12 cellular contexts compared by ENCODE assay signal in genomic region chr21:34553199-34553952, GRCh38. TPM values are rescaled to one million over a fixed set of nuclear protein-coding genes. Genes with fewer than 3 reads are reported as not detected.
DNase-seq lines count a peak whose midpoint lies in the region; ATAC-seq and TF ChIP-seq lines count a peak whose summit lies in the region.
"Had no signal": no experiment of that assay in that cellular context is flagged by ENCODE, and none has a peak within 500 bp of the region (broad histone marks: within the 10 kb centered on the region; RNA-seq: fewer than 3 reads in every experiment).

No MANE protein-coding gene starts in this region.

- H3K4me1 ChIP-seq in adipocyte (ENCODE audit: control insufficient read depth, insufficient read depth, low read length) (peaks cover 30% of the 10 kb centered on the region), transverse colon (peaks cover 0 to 31% (median 19%) of the 10 kb centered on the region in 4 donors)

- H3K27me3 ChIP-seq in adipocyte (replicated peaks; ENCODE audit: control insufficient read depth, insufficient read depth, low read length) = no peaks in the 10 kb centered on the region
- H3K27me3 ChIP-seq in transverse colon = no peaks in the 10 kb centered on the region

- CTCF ChIA-PET in activated CD8-positive, alpha-beta T cell treated with anti-CD3 and anti-CD28 coated beads for 36 hours (lab: Charles Lee) = interaction anchor here (0.7 to 1.0 kb wide), 3 partner anchors 9 to 28 kb away, joined by 3 read pairs; no protein-coding TSS in a partner anchor
- CTCF ChIA-PET in activated CD8-positive, alpha-beta T cell treated with anti-CD3 and anti-CD28 coated beads, Interleukin-2, amount 10 ng/mL, durations not matched to agents 7 days and 5 days (lab: Charles Lee) = interaction anchor here (1.0 to 1.5 kb wide), 2 partner anchors 10 to 50 kb away, joined by 3 to 4 read pairs; no protein-coding TSS in a partner anchor

- H3K4me3 ChIP-seq in adipocyte (ENCODE audit: low read length) (peak overlapping the region; percentile 73), transverse colon (peak overlapping the region in 2 of 4 donors; percentile 10 to 28)
- H3K4me3 ChIP-seq: left ventricle myocardium inferior had no signal

- WGBS in transverse colon (ENCODE audit: low coverage in 1 of 2), 2 donors = 47 to 55% methylated on average over 7 to 8 of the region's 8 CpGs

- no peaks in the 10 kb centered on the region for H3K36me3 ChIP-seq in adipocyte (ENCODE audit: control insufficient read depth, insufficient read depth, low read length, severe bottlenecking)
- H3K36me3 ChIP-seq in transverse colon = no peaks in the 10 kb centered on the region
- H3K36me3 ChIP-seq: left ventricle myocardium inferior had no signal

- H3K36me3 Mint-ChIP-seq in activated CD8-positive, alpha-beta T cell treated with anti-CD3 and anti-CD28 coated beads for 36 hours (ENCODE audit: low read depth) = peaks cover 4% of the 10 kb centered on the region
- H3K36me3 Mint-ChIP-seq in activated CD8-positive, alpha-beta T cell treated with anti-CD3 and anti-CD28 coated beads, Interleukin-2, amount 10 ng/mL, durations not matched to agents 7 days and 5 days (ENCODE audit: low read depth) = peaks cover 4% of the 10 kb centered on the region

- H3K4me3 Mint-ChIP-seq in activated CD8-positive, alpha-beta T cell treated with anti-CD3 and anti-CD28 coated beads for 36 hours = no peak overlapping the region
- no peak overlapping the region for H3K4me3 Mint-ChIP-seq in activated CD8-positive, alpha-beta T cell treated with anti-CD3 and anti-CD28 coated beads, Interleukin-2, amount 10 ng/mL, durations not matched to agents 7 days and 5 days
- H3K4me3 Mint-ChIP-seq: B cell had no signal

- H3K27ac Mint-ChIP-seq in activated CD8-positive, alpha-beta T cell treated with anti-CD3 and anti-CD28 coated beads for 36 hours = peak overlapping the region; percentile 48
- H3K27ac Mint-ChIP-seq in activated CD8-positive, alpha-beta T cell treated with anti-CD3 and anti-CD28 coated beads, Interleukin-2, amount 10 ng/mL, durations not matched to agents 7 days and 5 days = no peak overlapping the region
- H3K27ac Mint-ChIP-seq: B cell had no signal

- no peak for TF ChIP-seq POLR2A in transverse colon (IDR thresholded peaks at IDR 0.05)

- DNase-seq in activated CD8-positive, alpha-beta T cell treated with anti-CD3 and anti-CD28 coated beads for 36 hours = no peak
- DNase-seq in activated CD8-positive, alpha-beta T cell treated with anti-CD3 and anti-CD28 coated beads, Interleukin-2, amount 10 ng/mL, durations not matched to agents 7 days and 5 days = no peak
- DNase-seq in adipocyte (ENCODE audit: low read depth) (peak; percentile 77), glomerular endothelial cell (ENCODE audit: extremely low read depth, low read depth, low spot score) (peak; percentile 82), transverse colon (no peak), ecto neural progenitor cell (ENCODE audit: low spot score) (no peak)
- DNase-seq: cortex of kidney, left ventricle myocardium inferior, small intestine had no signal

- intact Hi-C loops in activated CD8-positive, alpha-beta T cell treated with anti-CD3 and anti-CD28 coated beads for 36 hours (cut with micrococcal nuclease) = no loop called here
- intact Hi-C loops in transverse colon (cut with DNase I; ENCODE audit: low total_unique reads) = no loop called here

- in situ Hi-C loops in transverse colon (cut with MboI; ENCODE audit: low pct_ligation_motif_present in 1 of 4, low pct_unique_long_range_greater_than_20kb in 1 of 4, low sequenced_read_pairs in 3 of 4) = no loop called here

- peaks cover 12% of the 10 kb centered on the region for H3K4me1 Mint-ChIP-seq in activated CD8-positive, alpha-beta T cell treated with anti-CD3 and anti-CD28 coated beads for 36 hours (ENCODE audit: low read depth)
- no peaks in the 10 kb centered on the region for H3K4me1 Mint-ChIP-seq in activated CD8-positive, alpha-beta T cell treated with anti-CD3 and anti-CD28 coated beads, Interleukin-2, amount 10 ng/mL, durations not matched to agents 7 days and 5 days (ENCODE audit: low read depth)
- H3K4me1 Mint-ChIP-seq: B cell had no signal

- H3K9me3 Mint-ChIP-seq in activated CD8-positive, alpha-beta T cell treated with anti-CD3 and anti-CD28 coated beads for 36 hours = peaks cover 7% of the 10 kb centered on the region
- peaks cover 7% of the 10 kb centered on the region for H3K9me3 Mint-ChIP-seq in activated CD8-positive, alpha-beta T cell treated with anti-CD3 and anti-CD28 coated beads, Interleukin-2, amount 10 ng/mL, durations not matched to agents 7 days and 5 days (ENCODE audit: insufficient read depth)

- TF ChIP-seq EP300 in transverse colon (IDR thresholded peaks at IDR 0.05; ENCODE audit: low read depth) = no peak

- no peaks in the 10 kb centered on the region for H3K9me3 ChIP-seq in adipocyte (ENCODE audit: control insufficient read depth, low read length)
- H3K9me3 ChIP-seq in transverse colon = no peaks in the 10 kb centered on the region

- ATAC-seq in activated CD8-positive, alpha-beta T cell treated with anti-CD3 and anti-CD28 coated beads for 36 hours = no peak
- no peak for ATAC-seq in activated CD8-positive, alpha-beta T cell treated with anti-CD3 and anti-CD28 coated beads, Interleukin-2, amount 10 ng/mL, durations not matched to agents 7 days and 5 days
- ATAC-seq in GM19023 (IDR thresholded peaks at IDR 0.05; ENCODE audit: unreplicated experiment) (no peak), HG02852 (IDR thresholded peaks at IDR 0.05; ENCODE audit: unreplicated experiment) (no peak)

- peak overlapping the region; percentile 80 for H3K9ac ChIP-seq in adipocyte (ENCODE audit: low read length)

- no peaks in the 10 kb centered on the region for H3K27me3 Mint-ChIP-seq in activated CD8-positive, alpha-beta T cell treated with anti-CD3 and anti-CD28 coated beads for 36 hours
- H3K27me3 Mint-ChIP-seq in activated CD8-positive, alpha-beta T cell treated with anti-CD3 and anti-CD28 coated beads, Interleukin-2, amount 10 ng/mL, durations not matched to agents 7 days and 5 days (ENCODE audit: low read depth) = no peaks in the 10 kb centered on the region
- H3K27me3 Mint-ChIP-seq: B cell had no signal

- no peak for TF ChIP-seq CTCF in activated CD8-positive, alpha-beta T cell treated with anti-CD3 and anti-CD28 coated beads for 36 hours (IDR thresholded peaks at IDR 0.05)
- no peak for TF ChIP-seq CTCF in transverse colon (IDR thresholded peaks at IDR 0.05)

- POLR2A ChIA-PET in activated CD8-positive, alpha-beta T cell treated with anti-CD3 and anti-CD28 coated beads for 36 hours (lab: Charles Lee) = no interaction called here
- POLR2A ChIA-PET in activated CD8-positive, alpha-beta T cell treated with anti-CD3 and anti-CD28 coated beads, Interleukin-2, amount 10 ng/mL, durations not matched to agents 7 days and 5 days (lab: Charles Lee) = interaction anchor here (0.6 kb wide), 1 partner anchor 28 kb away, joined by 4 read pairs; no protein-coding TSS in a partner anchor

- peak overlapping the region; percentile 76 to 85 (median 80) for H3K27ac ChIP-seq in transverse colon
- H3K27ac ChIP-seq: left ventricle myocardium inferior had no signal

RNA-seq across cellular contexts. Expression of gene KCNE1, which starts 41.4 kb away (rescaled TPM):
- not detected for total RNA-seq in activated CD8-positive, alpha-beta T cell treated with anti-CD3 and anti-CD28 coated beads for 36 hours
- total RNA-seq in activated CD8-positive, alpha-beta T cell treated with anti-CD3 and anti-CD28 coated beads, Interleukin-2, amount 10 ng/mL, durations not matched to agents 7 days and 5 days = under 1 TPM; 0.18 to 0.26 TPM
- total RNA-seq in glomerular endothelial cell (0.10 and 0.29 TPM in 2 replicates), transverse colon (1 to 10 TPM in 3 of 4 donors, not detected in 1; 1.5 to 2.6 (median 2.4) TPM)

Comparison
In these comparisons a context has a peak if more than half of its experiments do, and no peak if none do; other contexts are left out.
1. DNase-seq: peak in adipocyte (single experiment) and glomerular endothelial cell (single experiment); none in activated CD8-positive, alpha-beta T cell treated with anti-CD3 and anti-CD28 coated beads for 36 hours (single experiment), activated CD8-positive, alpha-beta T cell treated with anti-CD3 and anti-CD28 coated beads, Interleukin-2, amount 10 ng/mL, durations not matched to agents 7 days and 5 days (single experiment), transverse colon (single experiment) and ecto neural progenitor cell (single experiment).